In genomic region chr12:104276192-104277131, GRCh38 we compare ENCODE assay signal across 8 cellular contexts. TPM values are rescaled to one million over a fixed set of nuclear protein-coding genes. Genes with fewer than 3 reads are reported as not detected.
DNase-seq lines count a peak whose midpoint lies in the region; ATAC-seq and TF ChIP-seq lines count a peak whose summit lies in the region.

No MANE protein-coding gene starts in this region.

- no peak for DNase-seq in activated naive CD4-positive, alpha-beta T cell treated with anti-CD3 and anti-CD28 coated beads for 36 hours
- no peak for DNase-seq in activated naive CD4-positive, alpha-beta T cell treated with Interleukin-2 at 50 U/mL for 16 hours
- no peak for DNase-seq in left cardiac atrium
- DNase-seq in NCI-H82 treated with DMSO at 0.1 percent for 48 hours (lab: John Stamatoyannopoulos, UW; ENCODE audit: unreplicated experiment) = no peak
- DNase-seq in NCI-H82 (lab: John Stamatoyannopoulos, UW) = no peak
- DNase-seq in superior temporal gyrus (ENCODE audit: extremely low spot score) = no peak

- peak overlapping the region; percentile 35; the same call in 1 of the 2 replicates for H3K9ac ChIP-seq in OCI-LY1 (ENCODE audit: low read length)

- peaks cover 12% of the 10 kb centered on the region for H3K4me1 ChIP-seq in OCI-LY1 (ENCODE audit: insufficient read depth, low read length, severe bottlenecking)

- no peaks in the 10 kb centered on the region for H3K27me3 ChIP-seq in OCI-LY1 (ENCODE audit: insufficient read depth, low read length)

- no peaks in the 10 kb centered on the region for H3F3A ChIP-seq in OCI-LY1 (ENCODE audit: insufficient read depth, low read length)

- H3K9me3 Mint-ChIP-seq in activated naive CD4-positive, alpha-beta T cell treated with anti-CD3 and anti-CD28 coated beads for 36 hours = no peaks in the 10 kb centered on the region

- H4K20me1 ChIP-seq in OCI-LY1 (ENCODE audit: insufficient read depth, low read length) = no peaks in the 10 kb centered on the region

- no peaks in the 10 kb centered on the region for H3K27me3 Mint-ChIP-seq in activated naive CD4-positive, alpha-beta T cell treated with anti-CD3 and anti-CD28 coated beads for 36 hours (ENCODE audit: low read depth)

- no peak for TF ChIP-seq CTCF in OCI-LY1 (IDR thresholded peaks at IDR 0.05; ENCODE audit: low read length)

- no peaks in the 10 kb centered on the region for H3K36me3 Mint-ChIP-seq in activated naive CD4-positive, alpha-beta T cell treated with anti-CD3 and anti-CD28 coated beads for 36 hours (ENCODE audit: low read depth)

- H3K4me1 Mint-ChIP-seq in activated naive CD4-positive, alpha-beta T cell treated with anti-CD3 and anti-CD28 coated beads for 36 hours (ENCODE audit: low read depth) = peaks cover 15% of the 10 kb centered on the region

- H3K27ac ChIP-seq in OCI-LY1 (ENCODE audit: low read depth, low read length, poor library complexity, severe bottlenecking) = peak overlapping the region; percentile 62

- no peaks in the 10 kb centered on the region for H3K79me2 ChIP-seq in OCI-LY1 (ENCODE audit: insufficient read depth, low read length)

- peak overlapping the region; percentile 45 for H3K4me3 ChIP-seq in OCI-LY1 (ENCODE audit: low read depth, low read length, poor library complexity, severe bottlenecking)

- H3K36me3 ChIP-seq in OCI-LY1 (ENCODE audit: insufficient read depth, low read length) = no peaks in the 10 kb centered on the region

- CTCF ChIA-PET in activated naive CD4-positive, alpha-beta T cell treated with anti-CD3 and anti-CD28 coated beads for 36 hours (lab: Charles Lee) = no interaction called here

- intact Hi-C loops in activated naive CD4-positive, alpha-beta T cell treated with anti-CD3 and anti-CD28 coated beads for 36 hours (cut with micrococcal nuclease) = no loop called here
- intact Hi-C loops in left cardiac atrium (cut with DNase I) = no loop called here

- H3K27ac Mint-ChIP-seq in activated naive CD4-positive, alpha-beta T cell treated with anti-CD3 and anti-CD28 coated beads for 36 hours = no peak overlapping the region

- peak overlapping the region; percentile 55; the same call in 1 of the 2 replicates for H2AFZ ChIP-seq in OCI-LY1 (ENCODE audit: low read length)

- ATAC-seq in HG03378 (IDR thresholded peaks at IDR 0.05; ENCODE audit: unreplicated experiment) = peak; percentile 47
- ATAC-seq in left cardiac atrium = peak; percentile 50 to 68

- H3K4me3 Mint-ChIP-seq in activated naive CD4-positive, alpha-beta T cell treated with anti-CD3 and anti-CD28 coated beads for 36 hours = peak overlapping the region; percentile 34

- H3K9me2 ChIP-seq in OCI-LY1 (ENCODE audit: low read depth, low read length) = no peaks in the 10 kb centered on the region

- H3K4me2 ChIP-seq in OCI-LY1 (ENCODE audit: low read length) = peak overlapping the region; percentile 76

- H3K9me3 ChIP-seq in OCI-LY1 (ENCODE audit: low read length) = no peaks in the 10 kb centered on the region

RNA-seq across cellular contexts. Expression of gene EID3, which starts 27.1 kb away (rescaled TPM):
- 1 to 10 TPM; 3.4 TPM for total RNA-seq in activated naive CD4-positive, alpha-beta T cell treated with anti-CD3 and anti-CD28 coated beads for 36 hours
- 1 to 10 TPM; 1.6 to 1.7 TPM for total RNA-seq in left cardiac atrium
